9 cellular contexts compared by ENCODE assay signal in the genomic region with DNA sequence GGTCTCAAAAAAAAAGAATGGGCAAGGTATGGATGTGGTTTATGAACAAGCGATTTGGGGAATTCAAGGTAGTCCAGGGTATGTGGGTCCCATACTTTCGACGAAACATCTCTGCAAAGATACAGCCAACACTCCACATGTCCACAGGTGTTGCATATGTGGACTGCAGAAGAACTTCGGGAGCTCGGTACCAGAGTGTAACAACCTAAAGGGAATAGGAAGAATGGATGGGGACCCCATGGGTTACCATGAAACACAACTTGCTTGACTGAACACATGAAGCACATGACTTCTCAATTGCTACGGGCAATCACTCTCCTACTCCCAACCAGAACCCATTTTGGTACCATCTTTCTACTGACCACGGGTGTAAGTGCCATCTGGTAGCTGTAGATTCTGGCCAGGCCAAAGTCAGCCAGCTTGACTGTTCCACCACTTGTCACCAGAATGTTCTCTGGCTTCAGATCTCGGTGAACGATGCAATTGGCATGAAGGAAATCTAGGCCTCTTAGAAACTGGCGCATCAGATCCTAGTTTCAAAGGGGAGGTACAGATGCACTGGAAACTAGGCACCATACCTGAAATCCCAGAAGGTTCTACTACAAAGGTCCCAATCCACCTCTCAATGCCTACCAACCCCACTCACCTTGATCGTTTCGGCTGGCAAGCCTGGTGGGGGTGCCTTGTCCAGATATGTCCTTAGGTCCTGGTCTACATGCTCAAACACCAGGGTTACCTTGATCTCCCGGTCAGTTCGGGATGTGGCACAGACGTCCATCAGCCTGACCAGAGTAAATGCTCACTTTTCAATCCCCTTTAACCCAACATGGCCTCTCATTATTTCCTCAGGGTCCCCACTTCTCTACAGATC. TPM values are rescaled to one million over a fixed set of nuclear protein-coding genes. Genes with fewer than 3 reads are reported as not detected.
DNase-seq lines count a peak whose midpoint lies in the region; ATAC-seq and TF ChIP-seq lines count a peak whose summit lies in the region.
"Had no signal": no experiment of that assay in that cellular context is flagged by ENCODE, and none has a peak within 500 bp of the region (broad histone marks: within the 10 kb centered on the region; RNA-seq: fewer than 3 reads in every experiment).

No MANE protein-coding gene starts in this region.

- peak overlapping the region; percentile 49 to 98 (median 93) for H3K4me3 Mint-ChIP-seq in CD4-positive, CD25-positive, alpha-beta regulatory T cell
- peak overlapping the region; percentile 98 to 99 (median 99) for H3K4me3 Mint-ChIP-seq in nephron

- no peaks in the 10 kb centered on the region for H3K9me3 ChIP-seq in CD4-positive, CD25-positive, alpha-beta regulatory T cell (ENCODE audit: control insufficient read depth in 2 of 2, low read length in 2 of 2)
- H3K9me3 ChIP-seq in NT2/D1 (ENCODE audit: insufficient read depth, low read length) (no peaks in the 10 kb centered on the region), ectodermal cell (ENCODE audit: control insufficient read depth, low read length) (no peaks in the 10 kb centered on the region)

- peaks cover 35% of the 10 kb centered on the region for H3K4me1 ChIP-seq in CD4-positive, CD25-positive, alpha-beta regulatory T cell (ENCODE audit: control insufficient read depth, insufficient read depth, low read length, poor library complexity, severe bottlenecking)
- H3K4me1 ChIP-seq in NT2/D1 (ENCODE audit: insufficient read depth, insufficient read length), result peaks cover 5% of the 10 kb centered on the region
- H3K4me1 ChIP-seq in ectodermal cell (ENCODE audit: control insufficient read depth, insufficient read depth, low read length), result peaks cover 23% of the 10 kb centered on the region

- ATAC-seq in CD4-positive, CD25-positive, alpha-beta regulatory T cell (ENCODE audit: low read depth in 2 of 2), result no peak

- peak overlapping the region; percentile 63 for H3K4me3 ChIP-seq in CD4-positive, CD25-positive, alpha-beta regulatory T cell (ENCODE audit: low read depth, low read length)
- peak overlapping the region; percentile 99 for H3K4me3 ChIP-seq in NT2/D1 (ENCODE audit: insufficient read length, low read depth)
- peak overlapping the region; percentile 97 for H3K4me3 ChIP-seq in ectodermal cell (ENCODE audit: insufficient read depth, low read depth, low read length)

- no peak for TF ChIP-seq CTCF in nephron (IDR thresholded peaks at IDR 0.05; ENCODE audit: unreplicated experiment in 3 of 3)

- peak overlapping the region; percentile 92 for H3K27ac ChIP-seq in CD4-positive, CD25-positive, alpha-beta regulatory T cell (ENCODE audit: insufficient read depth, low read length, poor library complexity, severe bottlenecking)
- no peak overlapping the region for H3K27ac ChIP-seq in ectodermal cell (ENCODE audit: insufficient read depth, low read depth, low read length, poor library complexity, severe bottlenecking)

- no peaks in the 10 kb centered on the region for H3K27me3 ChIP-seq in CD4-positive, CD25-positive, alpha-beta regulatory T cell (ENCODE audit: control insufficient read depth, insufficient read depth, low read length)
- H3K27me3 ChIP-seq in NT2/D1 (ENCODE audit: insufficient read depth, insufficient read length), result peaks cover 27% of the 10 kb centered on the region
- peaks cover 26% of the 10 kb centered on the region for H3K27me3 ChIP-seq in ectodermal cell (ENCODE audit: control insufficient read depth, insufficient read depth, low read length, poor library complexity, severe bottlenecking)

- peak overlapping the region; percentile 64 to 99 (median 98) for H3K27ac Mint-ChIP-seq in CD4-positive, CD25-positive, alpha-beta regulatory T cell
- peak overlapping the region; percentile 87 to 97 (median 97) for H3K27ac Mint-ChIP-seq in nephron

- no peak for DNase-seq in CD4-positive, CD25-positive, alpha-beta regulatory T cell
- DNase-seq in NT2/D1 (ENCODE audit: low read depth, low spot score) (no peak), NCI-H1694 treated with DMSO at 0.1 percent for 48 hours (lab: John Stamatoyannopoulos, UW) (no peak), GM19240 (ENCODE audit: insufficient read length, low spot score) (no peak), NCI-H2171 treated with DMSO at 0.1 percent for 48 hours (lab: John Stamatoyannopoulos, UW) (no peak), mesenteric fat pad (ENCODE audit: low spot score) (no peak)
- DNase-seq: NCI-H774 had no signal

- H3K9me3 Mint-ChIP-seq in CD4-positive, CD25-positive, alpha-beta regulatory T cell, result no peaks in the 10 kb centered on the region
- H3K9me3 Mint-ChIP-seq in nephron, result no peaks in the 10 kb centered on the region

- H3K36me3 Mint-ChIP-seq in CD4-positive, CD25-positive, alpha-beta regulatory T cell, result peaks cover 10% of the 10 kb centered on the region
- peaks cover 54% of the 10 kb centered on the region for H3K36me3 Mint-ChIP-seq in nephron (ENCODE audit: low read depth)

- 90 to 92% methylated on average over 15 of the region's 15 CpGs for WGBS in ectodermal cell, 2 experiments

- peaks cover 12 to 60% (median 36%) of the 10 kb centered on the region in 4 donors for H3K4me1 Mint-ChIP-seq in CD4-positive, CD25-positive, alpha-beta regulatory T cell
- peaks cover 43% of the 10 kb centered on the region for H3K4me1 Mint-ChIP-seq in nephron

- peaks cover 25% of the 10 kb centered on the region for H3K36me3 ChIP-seq in CD4-positive, CD25-positive, alpha-beta regulatory T cell (ENCODE audit: control insufficient read depth, insufficient read depth, low read length)
- H3K36me3 ChIP-seq in NT2/D1 (ENCODE audit: insufficient read depth, insufficient read length, low read length), result peaks cover 56% of the 10 kb centered on the region
- H3K36me3 ChIP-seq in ectodermal cell (ENCODE audit: control insufficient read depth, insufficient read depth, low read length), result peaks cover 27% of the 10 kb centered on the region

- no peaks in the 10 kb centered on the region for H3K27me3 Mint-ChIP-seq in CD4-positive, CD25-positive, alpha-beta regulatory T cell
- H3K27me3 Mint-ChIP-seq in nephron (ENCODE audit: low read depth), result peaks cover 23% of the 10 kb centered on the region

- peak overlapping the region; percentile 95 for H3K9ac ChIP-seq in NT2/D1 (ENCODE audit: insufficient read length, low read depth)

RNA-seq across cellular contexts. Expression of a gene that starts 1.3 kb away (rescaled TPM):
- 17.5 TPM for total RNA-seq in CD4-positive, CD25-positive, alpha-beta regulatory T cell
- 10 to 100 TPM; 62.2 to 90.3 (median 69.7) TPM for polyA plus RNA-seq in CD4-positive, CD25-positive, alpha-beta regulatory T cell
- polyA plus RNA-seq in ectodermal cell (2013, experiment 1 of 4), result 202 TPM
- polyA plus RNA-seq in ectodermal cell (2013, experiment 2 of 4), result 214 TPM
- 156 TPM for polyA plus RNA-seq in ectodermal cell (2013, experiment 3 of 4)
- polyA plus RNA-seq in ectodermal cell (2013, experiment 4 of 4), result 145 TPM
- 87.0 TPM for total RNA-seq in mesenteric fat pad

RNA-seq across cellular contexts. Expression of a gene that starts 4.1 kb away (rescaled TPM):
- 35.4 TPM for total RNA-seq in CD4-positive, CD25-positive, alpha-beta regulatory T cell
- 1 to 10 TPM; 2.2 to 4.5 (median 3.8) TPM for polyA plus RNA-seq in CD4-positive, CD25-positive, alpha-beta regulatory T cell
- 13.2 TPM for polyA plus RNA-seq in ectodermal cell (2013, experiment 1 of 4)
- 14.9 TPM for polyA plus RNA-seq in ectodermal cell (2013, experiment 2 of 4)
- polyA plus RNA-seq in ectodermal cell (2013, experiment 3 of 4), result 10.8 TPM
- 12.8 TPM for polyA plus RNA-seq in ectodermal cell (2013, experiment 4 of 4)
- total RNA-seq in mesenteric fat pad, result 11.3 TPM

RNA-seq across cellular contexts. Expression of a gene that starts 6.0 kb away (rescaled TPM):
- total RNA-seq in CD4-positive, CD25-positive, alpha-beta regulatory T cell, result 8.7 TPM
- 10 to 100 TPM; 38.4 to 48.9 (median 39.6) TPM for polyA plus RNA-seq in CD4-positive, CD25-positive, alpha-beta regulatory T cell
- polyA plus RNA-seq in ectodermal cell (2013, experiment 1 of 4), result 26.4 TPM
- polyA plus RNA-seq in ectodermal cell (2013, experiment 2 of 4), result 30.1 TPM
- polyA plus RNA-seq in ectodermal cell (2013, experiment 3 of 4), result 33.6 TPM
- polyA plus RNA-seq in ectodermal cell (2013, experiment 4 of 4), result 34.1 TPM
- 35.0 TPM for total RNA-seq in mesenteric fat pad

RNA-seq across cellular contexts. Expression of a gene that starts 12.3 kb away (rescaled TPM):
- total RNA-seq in CD4-positive, CD25-positive, alpha-beta regulatory T cell, result 60.3 TPM
- 1 to 10 TPM; 4.4 to 7.7 (median 5.6) TPM for polyA plus RNA-seq in CD4-positive, CD25-positive, alpha-beta regulatory T cell
- polyA plus RNA-seq in ectodermal cell (2013, experiment 1 of 4), result 2.3 TPM
- polyA plus RNA-seq in ectodermal cell (2013, experiment 2 of 4), result 2.6 TPM
- polyA plus RNA-seq in ectodermal cell (2013, experiment 3 of 4), result 3.1 TPM
- 2.5 TPM for polyA plus RNA-seq in ectodermal cell (2013, experiment 4 of 4)
- total RNA-seq in mesenteric fat pad, result 2.1 TPM

RNA-seq across cellular contexts. Expression of a gene that starts 16.1 kb away (rescaled TPM):
- not detected for total RNA-seq in CD4-positive, CD25-positive, alpha-beta regulatory T cell
- polyA plus RNA-seq in CD4-positive, CD25-positive, alpha-beta regulatory T cell, result under 1 TPM in 2 of 4 donors, not detected in 2; 0.14 to 0.26 TPM
- polyA plus RNA-seq in ectodermal cell (2013, experiment 1 of 4), result 2.3 TPM
- 2.0 TPM for polyA plus RNA-seq in ectodermal cell (2013, experiment 2 of 4)
- 0.85 TPM for polyA plus RNA-seq in ectodermal cell (2013, experiment 3 of 4)
- 1.1 TPM for polyA plus RNA-seq in ectodermal cell (2013, experiment 4 of 4)
- total RNA-seq in mesenteric fat pad, result 1.8 TPM
